In the genomic region with DNA sequence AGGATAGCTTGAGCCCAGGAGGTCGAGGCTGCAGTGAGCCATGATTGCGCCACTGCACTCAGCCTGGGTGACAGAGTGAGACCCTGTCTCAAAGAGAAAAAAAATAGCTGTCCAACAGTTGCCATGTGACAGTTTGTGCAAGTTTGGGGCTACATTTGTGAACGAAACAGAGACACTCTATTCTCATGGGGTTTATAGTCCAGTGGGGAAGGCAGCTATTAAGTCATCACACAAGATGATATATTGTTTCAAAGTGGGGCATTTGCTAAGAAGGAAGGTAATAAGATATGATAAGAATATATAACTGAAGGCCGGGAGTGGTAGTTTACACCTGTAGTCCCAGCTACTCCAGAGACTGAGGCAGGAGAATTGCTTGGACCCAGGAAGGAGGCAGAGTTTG, we compare ENCODE assay signal across 35 cellular contexts.
"Had no signal": no experiment of that assay in that cellular context is flagged by ENCODE, and none has a peak within 500 bp of the region (broad histone marks: within the 10 kb centered on the region; RNA-seq: fewer than 3 reads in every experiment).

No MANE protein-coding gene starts in this region.

- H3K4me3 ChIP-seq: ascending aorta, breast epithelium had no signal

- H3K4me3 Mint-ChIP-seq: activated B cell treated with CpG ODN at 0.5 μM for 24 hours; activated CD4-positive, alpha-beta memory T cell treated with anti-CD3 and anti-CD28 coated beads for 36 hours; activated CD4-positive, alpha-beta T cell treated with anti-CD3 and anti-CD28 coated beads, Interleukin-2, amount 10 ng/mL, durations not matched to agents 24 days and 14 days; activated CD8-positive, alpha-beta T cell treated with anti-CD3 and anti-CD28 coated beads for 36 hours; activated naive CD4-positive, alpha-beta T cell treated with anti-CD3 and anti-CD28 coated beads, Interleukin-2, amount 10 ng/mL, durations not matched to agents 7 days and 5 days; activated naive CD4-positive, alpha-beta T cell treated with anti-CD3 and anti-CD28 coated beads, Interleukin-2, amount 50 U/mL, for 24 hours; activated naive CD8-positive, alpha-beta T cell; activated naive CD8-positive, alpha-beta T cell treated with anti-CD3 and anti-CD28 coated beads, Interleukin-2, amount 10 ng/mL, durations not matched to agents 7 days and 5 days; activated naive CD8-positive, alpha-beta T cell treated with anti-CD3 and anti-CD28 coated beads, Interleukin-2, amount 50 U/mL, for 24 hours; activated T-cell treated with anti-CD3 and anti-CD28 coated beads, Interleukin-2, amount 50 U/mL, for 4 hours; activated T-cell treated with anti-CD3 and anti-CD28 coated beads, Interleukin-2, amount 50 U/mL, for 72 hours; activated T-helper 1 cell treated with anti-CD3 and anti-CD28 coated beads, Interleukin-12 subunit alpha, Interleukin-12 subunit beta, Interleukin-2, Interleukin-4 antibody, amounts not matched to agents 30 ng/mL and 10 ng/mL and 1 ng/mL, durations not matched to agents 14 hours and 24 hours and 36 hours; activated T-helper 17 cell treated with anti-CD3 and anti-CD28 coated beads, Interleukin-2, amount 50 U/mL, for 72 hours; T-helper 1 cell treated with Interleukin-12 subunit alpha and Interleukin-12 subunit beta and Interleukin-4 antibody, amounts not matched to agents 30 μg/mL and 1 μg/mL, for 36 hours; T-helper 2 cell treated with Interferon-gamma antibody and Interleukin-4, amounts not matched to agents 5 μg/mL and 100 μg/mL, for 36 hours had no signal

- H3K36me3 Mint-ChIP-seq: activated CD4-positive, alpha-beta memory T cell treated with anti-CD3 and anti-CD28 coated beads for 36 hours; activated naive CD4-positive, alpha-beta T cell treated with anti-CD3 and anti-CD28 coated beads, Interleukin-2, amount 10 ng/mL, durations not matched to agents 7 days and 5 days; activated naive CD4-positive, alpha-beta T cell treated with anti-CD3 and anti-CD28 coated beads, Interleukin-2, amount 50 U/mL, for 24 hours; activated naive CD8-positive, alpha-beta T cell; activated naive CD8-positive, alpha-beta T cell treated with anti-CD3 and anti-CD28 coated beads, Interleukin-2, amount 10 ng/mL, durations not matched to agents 7 days and 5 days had no signal

- H3K27ac Mint-ChIP-seq: activated B cell treated with CpG ODN at 0.5 μM for 24 hours; activated CD4-positive, alpha-beta memory T cell treated with anti-CD3 and anti-CD28 coated beads for 36 hours; activated CD4-positive, alpha-beta T cell treated with anti-CD3 and anti-CD28 coated beads, Interleukin-2, amount 10 ng/mL, durations not matched to agents 24 days and 14 days; activated CD8-positive, alpha-beta T cell treated with anti-CD3 and anti-CD28 coated beads for 36 hours; activated naive CD4-positive, alpha-beta T cell treated with anti-CD3 and anti-CD28 coated beads, Interleukin-2, amount 10 ng/mL, durations not matched to agents 7 days and 5 days; activated naive CD4-positive, alpha-beta T cell treated with anti-CD3 and anti-CD28 coated beads, Interleukin-2, amount 50 U/mL, for 24 hours; activated naive CD8-positive, alpha-beta T cell; activated naive CD8-positive, alpha-beta T cell treated with anti-CD3 and anti-CD28 coated beads, Interleukin-2, amount 10 ng/mL, durations not matched to agents 7 days and 5 days; activated naive CD8-positive, alpha-beta T cell treated with anti-CD3 and anti-CD28 coated beads, Interleukin-2, amount 50 U/mL, for 24 hours; activated T-cell treated with anti-CD3 and anti-CD28 coated beads, Interleukin-2, amount 50 U/mL, for 72 hours; activated T-helper 1 cell treated with anti-CD3 and anti-CD28 coated beads, Interleukin-12 subunit alpha, Interleukin-12 subunit beta, Interleukin-2, Interleukin-4 antibody, amounts not matched to agents 30 ng/mL and 10 ng/mL and 1 ng/mL, durations not matched to agents 14 hours and 24 hours and 36 hours; activated T-helper 17 cell treated with anti-CD3 and anti-CD28 coated beads, Interleukin-2, amount 50 U/mL, for 72 hours; T-helper 1 cell treated with Interleukin-12 subunit alpha and Interleukin-12 subunit beta and Interleukin-4 antibody, amounts not matched to agents 30 μg/mL and 1 μg/mL, for 36 hours; T-helper 2 cell treated with Interferon-gamma antibody and Interleukin-4, amounts not matched to agents 5 μg/mL and 100 μg/mL, for 36 hours had no signal

- DNase-seq: activated B cell treated with CpG ODN at 0.5 μM for 24 hours; activated CD4-positive, alpha-beta memory T cell treated with anti-CD3 and anti-CD28 coated beads for 36 hours; activated CD4-positive, alpha-beta T cell treated with anti-CD3 and anti-CD28 coated beads for 4 hours; activated CD4-positive, alpha-beta T cell treated with anti-CD3 and anti-CD28 coated beads, Interleukin-2, amount 10 ng/mL, durations not matched to agents 24 days and 14 days; activated CD4-positive, alpha-beta T cell treated with anti-CD3 and anti-CD28 coated beads, Interleukin-2, amount 50 U/mL, for 1 hour; activated CD4-positive, alpha-beta T cell treated with anti-CD3 and anti-CD28 coated beads, Interleukin-2, amount 50 U/mL, for 4 hours; activated CD4-positive, CD25-positive, alpha-beta regulatory T cell treated with anti-CD3 and anti-CD28 coated beads, Interleukin-2, amount 50 U/mL, for 72 hours; activated CD8-positive, alpha-beta memory T cell treated with anti-CD3 and anti-CD28 coated beads, Interleukin-2, amount 50 U/mL, for 4 hours; activated CD8-positive, alpha-beta T cell treated with anti-CD3 and anti-CD28 coated beads for 36 hours; activated effector memory CD4-positive, alpha-beta T cell treated with anti-CD3 and anti-CD28 coated beads, Interleukin-2, amount 50 U/mL, for 16 hours; activated naive CD4-positive, alpha-beta T cell treated with anti-CD3 and anti-CD28 coated beads, Interleukin-2, amount 10 ng/mL, durations not matched to agents 7 days and 5 days; activated naive CD4-positive, alpha-beta T cell treated with Interleukin-2 at 50 U/mL for 16 hours; activated naive CD8-positive, alpha-beta T cell treated with anti-CD3 and anti-CD28 coated beads, Interleukin-2, amount 10 ng/mL, durations not matched to agents 7 days and 5 days; activated naive CD8-positive, alpha-beta T cell treated with anti-CD3 and anti-CD28 coated beads, Interleukin-2, amount 50 U/mL, for 24 hours; activated T-cell treated with anti-CD3 and anti-CD28 coated beads for 4 hours; activated T-cell treated with anti-CD3 and anti-CD28 coated beads, Interleukin-2, amount 50 U/mL, for 1 hour; activated T-cell treated with anti-CD3 and anti-CD28 coated beads, Interleukin-2, amount 50 U/mL, for 4 hours; activated T-cell treated with anti-CD3 and anti-CD28 coated beads, Interleukin-2, amount 50 U/mL, for 72 hours; amygdala; anterior cingulate cortex; brain microvascular endothelial cell; central memory CD4-positive, alpha-beta T cell; cerebellar nuclear complex; T-helper 1 cell; T-helper 2 cell; T-helper 9 cell had no signal

- H3K9me3 ChIP-seq: ascending aorta, breast epithelium had no signal

- H3K36me3 ChIP-seq: ascending aorta, brain microvascular endothelial cell, breast epithelium had no signal

- H3K9me3 Mint-ChIP-seq: activated B cell treated with CpG ODN at 0.5 μM for 24 hours; activated CD4-positive, alpha-beta memory T cell treated with anti-CD3 and anti-CD28 coated beads for 36 hours; activated CD4-positive, alpha-beta T cell treated with anti-CD3 and anti-CD28 coated beads, Interleukin-2, amount 10 ng/mL, durations not matched to agents 24 days and 14 days; activated CD8-positive, alpha-beta T cell treated with anti-CD3 and anti-CD28 coated beads for 36 hours; activated naive CD4-positive, alpha-beta T cell treated with anti-CD3 and anti-CD28 coated beads, Interleukin-2, amount 10 ng/mL, durations not matched to agents 7 days and 5 days; activated naive CD4-positive, alpha-beta T cell treated with anti-CD3 and anti-CD28 coated beads, Interleukin-2, amount 50 U/mL, for 24 hours; activated naive CD8-positive, alpha-beta T cell treated with anti-CD3 and anti-CD28 coated beads, Interleukin-2, amount 10 ng/mL, durations not matched to agents 7 days and 5 days; activated naive CD8-positive, alpha-beta T cell treated with anti-CD3 and anti-CD28 coated beads, Interleukin-2, amount 50 U/mL, for 24 hours; activated T-cell treated with anti-CD3 and anti-CD28 coated beads, Interleukin-2, amount 50 U/mL, for 4 hours; activated T-cell treated with anti-CD3 and anti-CD28 coated beads, Interleukin-2, amount 50 U/mL, for 72 hours; activated T-helper 1 cell treated with anti-CD3 and anti-CD28 coated beads, Interleukin-12 subunit alpha, Interleukin-12 subunit beta, Interleukin-2, Interleukin-4 antibody, amounts not matched to agents 30 ng/mL and 10 ng/mL and 1 ng/mL, durations not matched to agents 14 hours and 24 hours and 36 hours; activated T-helper 17 cell treated with anti-CD3 and anti-CD28 coated beads, Interleukin-2, amount 50 U/mL, for 72 hours; T-helper 1 cell treated with Interleukin-12 subunit alpha and Interleukin-12 subunit beta and Interleukin-4 antibody, amounts not matched to agents 30 μg/mL and 1 μg/mL, for 36 hours; T-helper 2 cell treated with Interferon-gamma antibody and Interleukin-4, amounts not matched to agents 5 μg/mL and 100 μg/mL, for 36 hours had no signal

- H3K4me1 Mint-ChIP-seq: activated naive CD8-positive, alpha-beta T cell treated with anti-CD3 and anti-CD28 coated beads, Interleukin-2, amount 10 ng/mL, durations not matched to agents 7 days and 5 days had no signal

- H3K27ac ChIP-seq: ascending aorta, brain microvascular endothelial cell, breast epithelium, VCaP had no signal

- H3K4me1 ChIP-seq: breast epithelium had no signal
